Comparison of ENCODE assay signal across 24 cellular contexts in the genomic region with DNA sequence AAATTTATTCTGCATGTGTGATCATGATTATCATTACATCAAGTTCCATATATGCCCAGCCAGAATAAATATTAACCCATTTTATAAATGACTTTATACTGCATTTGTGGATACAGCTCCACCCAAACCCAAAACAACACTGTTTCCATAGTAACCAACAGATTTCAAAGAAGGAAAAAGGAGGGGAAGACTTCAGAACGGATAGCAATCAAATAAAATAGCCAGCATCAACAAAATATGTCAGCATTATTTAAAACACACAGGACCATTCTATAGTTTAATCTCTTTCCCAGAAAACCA.
A peak's percentile ranks its signal among the peaks of the same experiment; 100 is the strongest.
DNase-seq lines count a peak whose midpoint lies in the region; ATAC-seq and TF ChIP-seq lines count a peak whose summit lies in the region.
"Had no signal": no experiment of that assay in that cellular context is flagged by ENCODE, and none has a peak within 500 bp of the region (broad histone marks: within the 10 kb centered on the region; RNA-seq: fewer than 3 reads in every experiment).

No MANE protein-coding gene starts in this region.

- peaks cover 34% of the 10 kb centered on the region for H3K36me3 ChIP-seq in CD4-positive, CD25-positive, alpha-beta regulatory T cell (ENCODE audit: control insufficient read depth, insufficient read depth, low read length)
- H3K36me3 ChIP-seq in GM23248 (ENCODE audit: low read depth) (no peaks in the 10 kb centered on the region), mammary epithelial cell (ENCODE audit: insufficient read depth, low read length) (no peaks in the 10 kb centered on the region)
- H3K36me3 ChIP-seq: esophagus squamous epithelium, lower lobe of right lung, stomach had no signal

- no peaks in the 10 kb centered on the region for H3F3A ChIP-seq in GM23248 (ENCODE audit: insufficient read depth)

- CTCF ChIA-PET in mammary epithelial cell (lab: Charles Lee; ENCODE audit: low non-redundant PET): no interaction called here

- peaks cover 25 to 82% (median 40%) of the 10 kb centered on the region in 4 donors for H3K4me1 Mint-ChIP-seq in CD4-positive, CD25-positive, alpha-beta regulatory T cell
- H3K4me1 Mint-ChIP-seq in chondrocyte (ENCODE audit: low read depth): peaks cover 37% of the 10 kb centered on the region

- H3K9me2 ChIP-seq in GM23248 (ENCODE audit: insufficient read depth): no peaks in the 10 kb centered on the region
- H3K9me2 ChIP-seq: SK-N-SH had no signal

- DNase-seq in CD4-positive, CD25-positive, alpha-beta regulatory T cell: no peak
- DNase-seq in GM23248 (peak; percentile 9), chondrocyte (ENCODE audit: low spot score) (no peak), lung microvascular endothelial cell (ENCODE audit: low read depth in 2 of 2) (peak; percentile 50 to 73), mammary epithelial cell (no peak), posterior cingulate gyrus (no peak)
- DNase-seq: activated CD4-positive, alpha-beta T cell treated with anti-CD3 and anti-CD28 coated beads, Interleukin-2, amount 50 U/mL, for 48 hours; activated CD8-positive, alpha-beta memory T cell treated with anti-CD3 and anti-CD28 coated beads, Interleukin-2, amount 50 U/mL, for 4 hours; DMS79; effector CD8-positive, alpha-beta T cell; esophagus squamous epithelium; GF-D8; KG1; kidney; lower lobe of right lung; NCI-H1417 treated with DMSO at 0.1 percent for 48 hours; NCI-H526; psoas muscle; SK-N-SH; stimulated activated CD8-positive, alpha-beta memory T cell treated with anti-CD3 and anti-CD28 coated beads, Interleukin-4, amount 100 ng/mL, for 48 hours; stomach had no signal

- no peak overlapping the region for H3K27ac ChIP-seq in CD4-positive, CD25-positive, alpha-beta regulatory T cell (ENCODE audit: insufficient read depth, low read length, poor library complexity, severe bottlenecking)
- H3K27ac ChIP-seq in GM23248: no peak overlapping the region
- H3K27ac ChIP-seq in mammary epithelial cell (ENCODE audit: insufficient read depth, low read depth, low read length): no peak overlapping the region
- H3K27ac ChIP-seq: lower lobe of right lung, psoas muscle, stomach had no signal

- dilution Hi-C loops in mammary epithelial cell (cut with HindIII; ENCODE audit: low sequenced_read_pairs): no loop called here

- peaks cover 0 to 8% (median 0%) of the 10 kb centered on the region in 7 donors for H3K9me3 Mint-ChIP-seq in CD4-positive, CD25-positive, alpha-beta regulatory T cell
- H3K9me3 Mint-ChIP-seq in chondrocyte (ENCODE audit: low read depth): peaks cover 10% of the 10 kb centered on the region

- H2AFZ ChIP-seq in GM23248 (no peak overlapping the region), mammary epithelial cell (ENCODE audit: low read depth, low read length) (no peak overlapping the region)

- TF ChIP-seq CTCF in chondrocyte (IDR thresholded peaks at IDR 0.05) (no peak), mammary epithelial cell (conservative IDR thresholded peaks at IDR 0.05 in 1 of 2, IDR thresholded peaks at IDR 0.05 in 1 of 2; ENCODE audit: extremely low read depth in 1 of 2, insufficient read depth in 1 of 2, low read depth in 1 of 2, low read length in 2 of 2) (no peak)

- peaks cover 14% of the 10 kb centered on the region for H3K4me1 ChIP-seq in CD4-positive, CD25-positive, alpha-beta regulatory T cell (ENCODE audit: control insufficient read depth, insufficient read depth, low read length, poor library complexity, severe bottlenecking)
- no peaks in the 10 kb centered on the region for H3K4me1 ChIP-seq in GM23248 (ENCODE audit: insufficient read depth)
- H3K4me1 ChIP-seq in mammary epithelial cell (ENCODE audit: insufficient read depth, low read length): no peaks in the 10 kb centered on the region
- H3K4me1 ChIP-seq: lower lobe of right lung, psoas muscle had no signal

- H3K4me2 ChIP-seq in GM23248 (ENCODE audit: unreplicated experiment) (no peak overlapping the region), mammary epithelial cell (ENCODE audit: insufficient read depth, low read depth, low read length) (no peak overlapping the region)
- H3K4me2 ChIP-seq: SK-N-SH had no signal

- WGBS in GM23248 (ENCODE audit: low coverage in 1 of 2, low lambda C conversion rate in 2 of 2, missing lambda C conversion rate in 2 of 2), 2 experiments: 45 to 50% methylated on average over 1 of the region's 1 CpG
- 100% methylated on average over 1 of the region's 1 CpG for WGBS in mammary epithelial cell (ENCODE audit: low coverage, missing lambda C conversion rate)

- intact Hi-C loops in mammary epithelial cell (cut with micrococcal nuclease) (no loop called here), posterior cingulate gyrus (cut with DNase I) (loop anchor here (10.0 kb wide), 1 partner anchor 106 kb away; no protein-coding TSS in a partner anchor)

- H3K9me3 ChIP-seq in CD4-positive, CD25-positive, alpha-beta regulatory T cell (ENCODE audit: control insufficient read depth in 2 of 2, low read length in 2 of 2): peaks cover 0 to 4% of the 10 kb centered on the region in 2 experiments
- H3K9me3 ChIP-seq in GM23248 (ENCODE audit: low read depth): no peaks in the 10 kb centered on the region
- peaks cover 3% of the 10 kb centered on the region for H3K9me3 ChIP-seq in mammary epithelial cell (replicated peaks; ENCODE audit: insufficient read depth, low read length)
- H3K9me3 ChIP-seq: lower lobe of right lung, SK-N-SH had no signal

- peak overlapping the region in 1 of 4 donors; percentile 7 for H3K4me3 Mint-ChIP-seq in CD4-positive, CD25-positive, alpha-beta regulatory T cell
- no peak overlapping the region for H3K4me3 Mint-ChIP-seq in chondrocyte (ENCODE audit: unreplicated experiment)

- peak overlapping the region; percentile 21 to 92 (median 83) for H3K27ac Mint-ChIP-seq in CD4-positive, CD25-positive, alpha-beta regulatory T cell
- peak overlapping the region; percentile 74 for H3K27ac Mint-ChIP-seq in chondrocyte (ENCODE audit: unreplicated experiment)
- H3K27ac Mint-ChIP-seq: activated T-helper 2 cell treated with anti-CD3 and anti-CD28 coated beads, Interferon-gamma antibody, Interleukin-2, Interleukin-4, amounts not matched to agents 10 μg/mL and 5 μg/mL and 100 μg/mL, durations not matched to agents 14 hours and 24 hours and 36 hours had no signal

- no peaks in the 10 kb centered on the region for H3K27me3 ChIP-seq in CD4-positive, CD25-positive, alpha-beta regulatory T cell (ENCODE audit: control insufficient read depth, insufficient read depth, low read length)
- H3K27me3 ChIP-seq in GM23248 (replicated peaks; ENCODE audit: insufficient read depth): no peaks in the 10 kb centered on the region
- no peaks in the 10 kb centered on the region for H3K27me3 ChIP-seq in mammary epithelial cell (ENCODE audit: insufficient read depth, low read length)
- H3K27me3 ChIP-seq: esophagus squamous epithelium, stomach, tibial nerve had no signal

- H3K9ac ChIP-seq in GM23248 (no peak overlapping the region), mammary epithelial cell (ENCODE audit: insufficient read depth, low read length) (no peak overlapping the region)
- H3K9ac ChIP-seq: SK-N-SH had no signal

- no TSS peak for BruUV-seq in mammary epithelial cell (replicated peaks; lab: Mats Ljungman, UMichigan)

- H3K4me3 ChIP-seq in CD4-positive, CD25-positive, alpha-beta regulatory T cell (ENCODE audit: low read depth, low read length): no peak overlapping the region
- H3K4me3 ChIP-seq in GM23248 (no peak overlapping the region), mammary epithelial cell (replicated peaks in 1 of 3; ENCODE audit: insufficient read depth in 1 of 3, low read depth in 2 of 3, low read length in 3 of 3) (no peak overlapping the region)
- H3K4me3 ChIP-seq: esophagus squamous epithelium, lower lobe of right lung, psoas muscle, stomach, tibial nerve had no signal

- H3K36me3 Mint-ChIP-seq in CD4-positive, CD25-positive, alpha-beta regulatory T cell: peaks cover 64% of the 10 kb centered on the region
- H3K36me3 Mint-ChIP-seq in chondrocyte (ENCODE audit: low read depth): peaks cover 9% of the 10 kb centered on the region

- H3K79me2 ChIP-seq in GM23248 (ENCODE audit: insufficient read depth) (peaks cover 36% of the 10 kb centered on the region), mammary epithelial cell (ENCODE audit: insufficient read depth, low read length) (no peaks in the 10 kb centered on the region)

- in situ Hi-C loops in GM23248 (cut with MboI): no loop called here
- in situ Hi-C loops in mammary epithelial cell (cut with MboI; ENCODE audit: low sequenced_read_pairs in 2 of 2): no loop called here

- ATAC-seq in CD4-positive, CD25-positive, alpha-beta regulatory T cell (ENCODE audit: low read depth in 2 of 2): no peak
- no peak for ATAC-seq in GM18858 (IDR thresholded peaks at IDR 0.05; ENCODE audit: unreplicated experiment)
- ATAC-seq: lower lobe of right lung, psoas muscle had no signal

- no peaks in the 10 kb centered on the region for H4K20me1 ChIP-seq in GM23248 (ENCODE audit: insufficient read depth)
- H4K20me1 ChIP-seq in mammary epithelial cell (ENCODE audit: insufficient read depth, low read length): no peaks in the 10 kb centered on the region

- no peaks in the 10 kb centered on the region for H3K27me3 Mint-ChIP-seq in CD4-positive, CD25-positive, alpha-beta regulatory T cell
- H3K27me3 Mint-ChIP-seq in chondrocyte (ENCODE audit: low read depth): no peaks in the 10 kb centered on the region

Comparison
In these comparisons a context has a peak if more than half of its experiments do, and no peak if none do; other contexts are left out.
1. DNase-seq: peak in GM23248 (single experiment) and lung microvascular endothelial cell (2 of 2); none in CD4-positive, CD25-positive, alpha-beta regulatory T cell (0 of 3), chondrocyte (single experiment), mammary epithelial cell (single experiment) and posterior cingulate gyrus (0 of 10).